In genomic region chr4:165207431-165208321, GRCh38 we compare ENCODE assay signal across 8 cellular contexts. TPM values are rescaled to one million over a fixed set of nuclear protein-coding genes. Genes with fewer than 3 reads are reported as not detected.
A peak's percentile ranks its signal among the peaks of the same experiment; 100 is the strongest.
DNase-seq lines count a peak whose midpoint lies in the region; ATAC-seq and TF ChIP-seq lines count a peak whose summit lies in the region.

TSS of gene KLHL2 (plus strand) at chr4:165207561. CDS start at chr4:165207877, 316 bp downstream.

- no peak for TF ChIP-seq CTCF in lower lobe of right lung (IDR thresholded peaks at IDR 0.05)

- H3K36me3 ChIP-seq in lower lobe of right lung, result no peaks in the 10 kb centered on the region

- H3K27me3 ChIP-seq in lower lobe of right lung (ENCODE audit: low read depth), result no peaks in the 10 kb centered on the region

- H3K4me1 ChIP-seq in lower lobe of right lung, result peaks cover 35% of the 10 kb centered on the region

- DNase-seq in AG08396 (ENCODE audit: low spot score) (peak; percentile 92), NCI-H460 (ENCODE audit: extremely low read depth, low read depth) (peak; percentile 53), ecto neural progenitor cell (ENCODE audit: low spot score) (peak; percentile 84), lower lobe of right lung (peak; percentile 93)
- DNase-seq in activated CD4-positive, alpha-beta T cell treated with anti-CD3 and anti-CD28 coated beads, Interleukin-2, amount 50 U/mL, for 4 hours, result peak; percentile 52 to 58
- DNase-seq in stimulated activated CD4-positive, alpha-beta T cell treated with anti-CD3 and anti-CD28 coated beads, TNF-alpha, amount 100 ng/mL, for 24 hours (ENCODE audit: low read depth in 3 of 3), result peak; percentile 36 to 71 (median 54)

- ATAC-seq in GM18861 (IDR thresholded peaks at IDR 0.05; ENCODE audit: unreplicated experiment), result peak; percentile 89
- peak; percentile 82 for ATAC-seq in HG03066 (IDR thresholded peaks at IDR 0.05; ENCODE audit: low read depth, unreplicated experiment)
- ATAC-seq in lower lobe of right lung, result peak; percentile 95 to 97

- intact Hi-C loops in lower lobe of right lung (cut with DNase I), result no loop called here

- peak within 1 kb of the TSS; percentile 79 for H3K4me3 ChIP-seq in lower lobe of right lung

- H3K27ac ChIP-seq in lower lobe of right lung, result peak within 1 kb of the TSS; percentile 93

- H3K9me3 ChIP-seq in lower lobe of right lung, result no peaks in the 10 kb centered on the region

RNA-seq across cellular contexts. Expression of gene KLHL2, which starts in this region (rescaled TPM):
- 10.2 and 14.4 TPM in 2 replicates for total RNA-seq in NCI-H460 (2014; rRNA removed; shearing (Covaris generic))
- 8.8 and 11.1 TPM in 2 replicates for polyA plus RNA-seq in NCI-H460 (2014; cell fraction: nucleus; rRNA removed)
- 37.7 TPM for total RNA-seq in lower lobe of right lung

Comparison
In these comparisons a context has a peak if more than half of its experiments do, and no peak if none do; other contexts are left out.
1. Peak in every context shown above with its lines: DNase-seq, ATAC-seq, H3K4me3 ChIP-seq and H3K27ac ChIP-seq.